In genomic region chr2:219206442-219207253, GRCh38 we compare ENCODE assay signal across 8 cellular contexts. TPM values are rescaled to one million over a fixed set of nuclear protein-coding genes. Genes with fewer than 3 reads are reported as not detected.
DNase-seq lines count a peak whose midpoint lies in the region; ATAC-seq and TF ChIP-seq lines count a peak whose summit lies in the region.

ZFAND2B (plus strand) TSS chr2:219206782; CDS start chr2:219206988, 206 bp downstream.

- H3K27me3 ChIP-seq in OCI-LY3 (ENCODE audit: low read depth, low read length) = no peaks in the 10 kb centered on the region

- no peaks in the 10 kb centered on the region for H4K20me1 ChIP-seq in OCI-LY3 (ENCODE audit: insufficient read depth, low read length)

- peaks cover 17% of the 10 kb centered on the region for H3K4me1 Mint-ChIP-seq in endothelial cell (ENCODE audit: unreplicated experiment)

- H3K27ac ChIP-seq in OCI-LY3 (ENCODE audit: low read length) = peak within 1 kb of the TSS; percentile 67

- H3K4me1 ChIP-seq in OCI-LY3 (ENCODE audit: low read length) = peaks cover 7% of the 10 kb centered on the region

- DNase-seq in DMS 273 treated with DMSO at 0.1 percent for 48 hours (lab: John Stamatoyannopoulos, UW) (peak; percentile 81), HuH-7.5 (ENCODE audit: low spot score) (peak; percentile 93), endothelial cell (ENCODE audit: low spot score) (peak; percentile 96), middle frontal gyrus (ENCODE audit: extremely low spot score, low spot score) (peak; percentile 92)
- peak; percentile 97 for DNase-seq in activated CD8-positive, alpha-beta memory T cell treated with anti-CD3 and anti-CD28 coated beads, Interleukin-2, amount 50 U/mL, for 48 hours
- DNase-seq in stimulated activated CD8-positive, alpha-beta memory T cell treated with anti-CD3 and anti-CD28 coated beads, Interleukin-2, amount 100 ng/mL, for 48 hours (ENCODE audit: low read depth in 2 of 2) = peak; percentile 90 to 93

- H3K36me3 Mint-ChIP-seq in endothelial cell (ENCODE audit: low read depth, unreplicated experiment) = peaks cover 14% of the 10 kb centered on the region

- peaks cover 7% of the 10 kb centered on the region for H3K27me3 Mint-ChIP-seq in endothelial cell (ENCODE audit: unreplicated experiment)

- no peaks in the 10 kb centered on the region for H3K9me3 ChIP-seq in OCI-LY3 (ENCODE audit: insufficient read depth, low read length)

- H3K27ac Mint-ChIP-seq in endothelial cell (ENCODE audit: unreplicated experiment) = peak within 1 kb of the TSS; percentile 85

- H3K4me2 ChIP-seq in OCI-LY3 (ENCODE audit: low read length) = peak within 1 kb of the TSS; percentile 95

- H3K4me3 ChIP-seq in OCI-LY3 (ENCODE audit: low read length) = peak within 1 kb of the TSS; percentile 91

- peak within 1 kb of the TSS; percentile 77 for H2AFZ ChIP-seq in OCI-LY3 (ENCODE audit: low read depth, low read length)

- peak within 1 kb of the TSS; percentile 94 for H3K4me3 Mint-ChIP-seq in endothelial cell (ENCODE audit: unreplicated experiment)

- no peaks in the 10 kb centered on the region for H3K36me3 ChIP-seq in OCI-LY3 (replicated peaks; ENCODE audit: low read depth, low read length)

- no peak for TF ChIP-seq CTCF in OCI-LY3 (IDR thresholded peaks at IDR 0.05; ENCODE audit: low read depth, low read length)
- TF ChIP-seq CTCF in endothelial cell (IDR thresholded peaks at IDR 0.05; ENCODE audit: unreplicated experiment) = no peak

- peak within 1 kb of the TSS; percentile 86 for H3K9ac ChIP-seq in OCI-LY3 (ENCODE audit: low read length)

- peak; percentile 97 for ATAC-seq in GM21528 (IDR thresholded peaks at IDR 0.05; ENCODE audit: low FRiP score, unreplicated experiment)

- no peaks in the 10 kb centered on the region for H3K9me3 Mint-ChIP-seq in endothelial cell (ENCODE audit: unreplicated experiment)

- no peaks in the 10 kb centered on the region for H3K79me2 ChIP-seq in OCI-LY3 (ENCODE audit: low read length)

RNA-seq across cellular contexts. Expression of gene ZFAND2B, which starts in this region (rescaled TPM):
- 39.7 TPM for total RNA-seq in endothelial cell (ENCODE audit: unreplicated experiment)

Comparison
In these comparisons a context has a peak if more than half of its experiments do, and no peak if none do; other contexts are left out.
1. Peak in every context shown above with its lines: DNase-seq, ATAC-seq, H3K4me3 ChIP-seq and H3K27ac ChIP-seq.